ENCODE assay signal across 20 cellular contexts in genomic region chr9:124708070-124708469, GRCh38.
DNase-seq lines count a peak whose midpoint lies in the region; ATAC-seq and TF ChIP-seq lines count a peak whose summit lies in the region.
"Had no signal": no experiment of that assay in that cellular context is flagged by ENCODE, and none has a peak within 500 bp of the region (broad histone marks: within the 10 kb centered on the region; RNA-seq: fewer than 3 reads in every experiment).

No MANE protein-coding gene starts in this region.

- H2BK20ac ChIP-seq in IMR-90 (ENCODE audit: low read depth, low read length) (peak overlapping the region; percentile 45), H9 (ENCODE audit: low read depth, low read length, poor library complexity, severe bottlenecking) (no peak overlapping the region)

- H3K4me3 ChIP-seq in IMR-90 (ENCODE audit: insufficient read depth, low read depth, low read length) (no peak overlapping the region), hepatocyte (no peak overlapping the region)

- H3K9me3 ChIP-seq in IMR-90 (ENCODE audit: control insufficient read depth, insufficient read depth, low read length) (no peaks in the 10 kb centered on the region), hepatocyte (ENCODE audit: low read depth) (no peaks in the 10 kb centered on the region), H9 (ENCODE audit: control insufficient read depth, low read depth, low read length) (no peaks in the 10 kb centered on the region)

- H2BK120ac ChIP-seq in IMR-90 (ENCODE audit: low read depth, low read length) (peak overlapping the region; percentile 41; the same call in 1 of the 2 replicates), H9 (ENCODE audit: low read depth, low read length, poor library complexity, severe bottlenecking) (no peak overlapping the region)

- H4K5ac ChIP-seq in IMR-90 (ENCODE audit: low read depth, low read length) = peak overlapping the region; percentile 88; the same call in 1 of the 2 replicates
- no peak overlapping the region for H4K5ac ChIP-seq in H9 (ENCODE audit: insufficient read length, low read depth, low read length)

- H4K8ac ChIP-seq in IMR-90 (ENCODE audit: low read depth in 2 of 2, low read length in 2 of 2) (peak overlapping the region; percentile 53 to 64; a peak in 3 of 4 replicates), H9 (replicated peaks; ENCODE audit: insufficient read length, low read depth, low read length) (no peak overlapping the region)

- H3K27ac ChIP-seq in IMR-90 (ENCODE audit: insufficient read depth, low read length) (peak overlapping the region; percentile 15; the same call in 1 of the 2 replicates), hepatocyte (peak overlapping the region; percentile 35), H9 (ENCODE audit: insufficient read length, low read depth, low read length) (no peak overlapping the region)

- BruUV-seq in IMR-90 (replicated peaks; lab: Mats Ljungman, UMichigan) = no TSS peak

- peaks cover 11% of the 10 kb centered on the region for H3K9me1 ChIP-seq in IMR-90 (ENCODE audit: insufficient read depth, low read length)

- H3K23ac ChIP-seq in IMR-90 (ENCODE audit: low read depth, low read length) (peak overlapping the region; percentile 63), H9 (ENCODE audit: insufficient read length, low read depth, low read length) (no peak overlapping the region)

- CTCF ChIA-PET in IMR-90 (lab: Yijun Ruan, JAX) = interaction anchor here (0.5 to 5.3 kb wide), 6 partner anchors 10 to 156 kb away, joined by 3 to 53 read pairs (median 4); no protein-coding TSS in a partner anchor
- CTCF ChIA-PET in WTC11 (lab: Charles Lee) = interaction anchor here (0.5 to 3.0 kb wide), 6 partner anchors 15 to 171 kb away, joined by 4 to 25 read pairs (median 6); no protein-coding TSS in a partner anchor

- H3K14ac ChIP-seq in IMR-90 (replicated peaks; ENCODE audit: low read depth, low read length) (peak overlapping the region; percentile 64), H9 (ENCODE audit: insufficient read depth, low read length) (no peak overlapping the region)

- POLR2A ChIA-PET in IMR-90 (lab: Charles Lee; ENCODE audit: unreplicated experiment) (interaction anchor here (0.5 to 0.9 kb wide), 2 partner anchors 49 to 71 kb away, joined by 3 to 20 read pairs; no protein-coding TSS in a partner anchor), WTC11 (lab: Charles Lee) (no interaction called here)

- TF ChIP-seq CTCF in IMR-90 (conservative IDR thresholded peaks at IDR 0.05; ENCODE audit: low read depth, low read length) (no peak), WTC11 (IDR thresholded peaks at IDR 0.05) (no peak), hepatocyte (IDR thresholded peaks at IDR 0.05; ENCODE audit: poor library complexity) (no peak), osteocyte (IDR thresholded peaks at IDR 0.05) (no peak), H9 (conservative IDR thresholded peaks at IDR 0.05) (no peak)

- H2AK9ac ChIP-seq in IMR-90 (replicated peaks; ENCODE audit: low read depth, low read length, poor library complexity) = no peak overlapping the region

- H2BK15ac ChIP-seq in IMR-90 (ENCODE audit: low read depth, low read length) = peak overlapping the region; percentile 81; the same call in 1 of the 3 replicates
- no peak overlapping the region for H2BK15ac ChIP-seq in H9 (ENCODE audit: low read depth, low read length)

- no CpG with 5 or more reads among the region's 2 CpGs for WGBS in IMR-90 (ENCODE audit: extremely low coverage in 2 of 2, insufficient read length in 1 of 2), 2 experiments
- WGBS in hepatocyte (ENCODE audit: low lambda C conversion rate, missing lambda C conversion rate) = 75% methylated on average over 2 of the region's 2 CpGs
- no CpG with 5 or more reads among the region's 2 CpGs for WGBS in H9 (ENCODE audit: extremely low coverage, insufficient read length, low lambda C conversion rate)

- H3K23me2 ChIP-seq in H9 (ENCODE audit: insufficient read length, low read depth, low read length, poor library complexity, severe bottlenecking) = no peaks in the 10 kb centered on the region

- no peak overlapping the region for H3T11ph ChIP-seq in H9 (ENCODE audit: low read length)

- H2AFZ ChIP-seq in IMR-90 (replicated peaks; ENCODE audit: low read length, poor library complexity) = peak overlapping the region; percentile 44
- H2AFZ ChIP-seq in hepatocyte = no peak overlapping the region
- no peak overlapping the region for H2AFZ ChIP-seq in H9 (ENCODE audit: low read length)

- TF ChIP-seq RAD21 in IMR-90 (IDR thresholded peaks at IDR 0.05; ENCODE audit: low read length) = no peak

- H3K4me2 ChIP-seq in IMR-90 (ENCODE audit: low read depth, low read length) (no peak overlapping the region), hepatocyte (no peak overlapping the region), H9 (ENCODE audit: insufficient read depth, insufficient read length, low read length) (no peak overlapping the region)

- H3K36me3 Mint-ChIP-seq in WTC11 (peaks cover 12% of the 10 kb centered on the region), osteocyte (ENCODE audit: unreplicated experiment) (peaks cover 35% of the 10 kb centered on the region), H9 (ENCODE audit: insufficient read depth in 1 of 3, low read depth in 3 of 3) (peaks cover 8 to 19% (median 11%) of the 10 kb centered on the region in 3 experiments)
- H3K36me3 Mint-ChIP-seq: activated naive CD4-positive, alpha-beta T cell treated with anti-CD3 and anti-CD28 coated beads, Interleukin-2, amount 10 ng/mL, durations not matched to agents 7 days and 5 days had no signal

- no peaks in the 10 kb centered on the region for H3K9me2 ChIP-seq in hepatocyte (replicated peaks; ENCODE audit: insufficient read depth)

- H4K91ac ChIP-seq in IMR-90 (ENCODE audit: insufficient read depth, low read depth, low read length) = peak overlapping the region; percentile 38; the same call in 1 of the 2 replicates
- no peak overlapping the region for H4K91ac ChIP-seq in H9 (ENCODE audit: insufficient read length, low read depth, low read length)

- H3K4ac ChIP-seq in IMR-90 (ENCODE audit: low read depth, low read length) (peak overlapping the region; percentile 71), H9 (ENCODE audit: low read depth, low read length) (no peak overlapping the region)

- H3K4me1 ChIP-seq in IMR-90 (ENCODE audit: control insufficient read depth, insufficient read depth, low read length) (peaks cover 14% of the 10 kb centered on the region), hepatocyte (ENCODE audit: insufficient read depth) (peaks cover 8% of the 10 kb centered on the region), H9 (ENCODE audit: insufficient read depth, low read length) (peaks cover 3% of the 10 kb centered on the region)

- H4K20me1 ChIP-seq in IMR-90 (ENCODE audit: insufficient read depth, low read length) = no peaks in the 10 kb centered on the region
- H4K20me1 ChIP-seq in hepatocyte (ENCODE audit: insufficient read depth, poor library complexity, severe bottlenecking) = no peaks in the 10 kb centered on the region
- no peaks in the 10 kb centered on the region for H4K20me1 ChIP-seq in H9 (ENCODE audit: control insufficient read depth, insufficient read depth, insufficient read length)

- intact Hi-C loops in IMR-90 (cut with micrococcal nuclease) = no loop called here

- H3K9ac ChIP-seq in IMR-90 (ENCODE audit: low read depth, low read length) (no peak overlapping the region), H9 (ENCODE audit: extremely low read depth, insufficient read length, low read length) (no peak overlapping the region)

- no peak overlapping the region for H3K4me3 Mint-ChIP-seq in WTC11
- no peak overlapping the region for H3K4me3 Mint-ChIP-seq in osteocyte (ENCODE audit: unreplicated experiment)
- no peak overlapping the region for H3K4me3 Mint-ChIP-seq in H9
- H3K4me3 Mint-ChIP-seq: activated naive CD4-positive, alpha-beta T cell treated with anti-CD3 and anti-CD28 coated beads, Interleukin-2, amount 10 ng/mL, durations not matched to agents 7 days and 5 days; activated T-cell treated with anti-CD3 and anti-CD28 coated beads, Interleukin-2, amount 50 U/mL, for 72 hours; stimulated activated naive CD8-positive, alpha-beta T cell treated with anti-CD3 and anti-CD28 coated beads, Interleukin-15, Interleukin-2, amounts not matched to agents 100 ng/mL and 50 ng/mL, for 24 hours; T-helper 1 cell treated with Interleukin-12 subunit alpha and Interleukin-12 subunit beta and Interleukin-4 antibody, amounts not matched to agents 30 μg/mL and 1 μg/mL, for 36 hours; type B pancreatic cell had no signal

- DNase-seq in IMR-90 = no peak
- no peak for DNase-seq in WTC11 (ENCODE audit: low spot score)
- DNase-seq in hepatocyte (ENCODE audit: low spot score) = no peak
- DNase-seq in osteocyte (ENCODE audit: extremely low spot score, unreplicated experiment) = no peak
- DNase-seq in GF-D8 (lab: John Stamatoyannopoulos, UW) = no peak
- no peak for DNase-seq in GM19238 (ENCODE audit: insufficient read length, low spot score)
- no peak for DNase-seq in H9
- DNase-seq: activated CD4-positive, alpha-beta T cell treated with anti-CD3 and anti-CD28 coated beads for 4 hours; activated naive CD4-positive, alpha-beta T cell treated with anti-CD3 and anti-CD28 coated beads, Interleukin-2, amount 10 ng/mL, durations not matched to agents 7 days and 5 days; activated T-cell treated with anti-CD3 and anti-CD28 coated beads, Interleukin-2, amount 50 U/mL, for 72 hours; amygdala; MV-4-11; NCI-H146; NCI-H510A treated with DMSO at 0.1 percent for 48 hours; NK-92 treated with Interleukin-12 subunit alpha and Interleukin-12 subunit beta, amount 100 ng/mL, for 24 hours; stimulated activated CD4-positive, alpha-beta T cell treated with anti-CD3 and anti-CD28 coated beads, Interleukin-12 subunit alpha, Interleukin-12 subunit beta, amount 100 ng/mL, for 4 hours had no signal

- H3K79me2 ChIP-seq in hepatocyte = peaks cover 14% of the 10 kb centered on the region
- peaks cover 6% of the 10 kb centered on the region; the same call in 1 of the 2 replicates for H3K79me2 ChIP-seq in H9 (ENCODE audit: insufficient read depth, low read length)

- H3K56ac ChIP-seq in IMR-90 (ENCODE audit: extremely low read depth, insufficient read depth, low read length) = no peak overlapping the region; the same call in 1 of the 2 replicates
- no peak overlapping the region for H3K56ac ChIP-seq in H9 (ENCODE audit: insufficient read length, low read depth, low read length)

- no peak for TF ChIP-seq POLR2A in IMR-90 (IDR thresholded peaks at IDR 0.05; ENCODE audit: low read depth, low read length)

- peaks cover 44% of the 10 kb centered on the region for H3K4me1 Mint-ChIP-seq in WTC11
- peaks cover 42% of the 10 kb centered on the region for H3K4me1 Mint-ChIP-seq in osteocyte (ENCODE audit: unreplicated experiment)
- H3K4me1 Mint-ChIP-seq in H9 = peaks cover 20 to 26% of the 10 kb centered on the region in 2 experiments
- H3K4me1 Mint-ChIP-seq: activated naive CD4-positive, alpha-beta T cell treated with anti-CD3 and anti-CD28 coated beads, Interleukin-2, amount 10 ng/mL, durations not matched to agents 7 days and 5 days had no signal

- ATAC-seq in IMR-90 (ENCODE audit: low read depth) (no peak), WTC11 (no peak), HG03175 (IDR thresholded peaks at IDR 0.05; ENCODE audit: unreplicated experiment) (no peak)
- ATAC-seq: activated T-cell treated with anti-CD3 and anti-CD28 coated beads, Interleukin-2, amount 50 U/mL, for 72 hours had no signal

- H2BK5ac ChIP-seq in IMR-90 (ENCODE audit: low read depth, low read length, poor library complexity, severe bottlenecking) = peak overlapping the region; percentile 94
- no peak overlapping the region for H2BK5ac ChIP-seq in H9 (ENCODE audit: insufficient read length, low read length)

- H3K9me3 Mint-ChIP-seq in WTC11 (peaks cover 4% of the 10 kb centered on the region; the same call in 1 of the 2 replicates), osteocyte (ENCODE audit: unreplicated experiment) (peaks cover 5% of the 10 kb centered on the region), H9 (peaks cover 0 to 4% of the 10 kb centered on the region in 2 experiments; a peak in 3 of 5 replicates)
- H3K9me3 Mint-ChIP-seq: activated naive CD4-positive, alpha-beta T cell treated with anti-CD3 and anti-CD28 coated beads, Interleukin-2, amount 10 ng/mL, durations not matched to agents 7 days and 5 days; activated T-cell treated with anti-CD3 and anti-CD28 coated beads, Interleukin-2, amount 50 U/mL, for 72 hours; stimulated activated naive CD8-positive, alpha-beta T cell treated with anti-CD3 and anti-CD28 coated beads, Interleukin-15, Interleukin-2, amounts not matched to agents 100 ng/mL and 50 ng/mL, for 24 hours; T-helper 1 cell treated with Interleukin-12 subunit alpha and Interleukin-12 subunit beta and Interleukin-4 antibody, amounts not matched to agents 30 μg/mL and 1 μg/mL, for 36 hours had no signal

- H3K79me1 ChIP-seq in IMR-90 (ENCODE audit: low read depth in 1 of 2, low read length in 2 of 2) (peaks cover 3 to 17% of the 10 kb centered on the region in 2 experiments; a peak in 2 of 4 replicates), H9 (ENCODE audit: insufficient read depth, low read depth, low read length, poor library complexity, severe bottlenecking) (peaks cover 4% of the 10 kb centered on the region)

- dilution Hi-C loops in IMR-90 (cut with HindIII; ENCODE audit: low sequenced_read_pairs, unreplicated experiment) = no loop called here

- H3K27me3 Mint-ChIP-seq in WTC11 (ENCODE audit: low read depth) (no peaks in the 10 kb centered on the region), osteocyte (ENCODE audit: unreplicated experiment) (no peaks in the 10 kb centered on the region), H9 (ENCODE audit: low read depth) (no peaks in the 10 kb centered on the region)
- H3K27me3 Mint-ChIP-seq: type B pancreatic cell had no signal

- H3K36me3 ChIP-seq in IMR-90 (ENCODE audit: control insufficient read depth, insufficient read depth, low read length) (peaks cover 7% of the 10 kb centered on the region), hepatocyte (replicated peaks; ENCODE audit: insufficient read depth, low read depth) (no peaks in the 10 kb centered on the region)

- H3K18ac ChIP-seq in IMR-90 (ENCODE audit: low read depth, low read length) (peak overlapping the region; percentile 69; the same call in 1 of the 2 replicates), H9 (ENCODE audit: insufficient read length, low read depth, low read length) (no peak overlapping the region)

- H3K27ac Mint-ChIP-seq in WTC11 (peak overlapping the region; percentile 91), osteocyte (ENCODE audit: unreplicated experiment) (peak overlapping the region; percentile 48), H9 (peak overlapping the region in 1 of 3 experiments; percentile 32; a peak in 3 of 7 replicates)
- H3K27ac Mint-ChIP-seq: activated naive CD4-positive, alpha-beta T cell treated with anti-CD3 and anti-CD28 coated beads, Interleukin-2, amount 10 ng/mL, durations not matched to agents 7 days and 5 days; activated T-cell treated with anti-CD3 and anti-CD28 coated beads, Interleukin-2, amount 50 U/mL, for 72 hours; stimulated activated naive CD8-positive, alpha-beta T cell treated with anti-CD3 and anti-CD28 coated beads, Interleukin-15, Interleukin-2, amounts not matched to agents 100 ng/mL and 50 ng/mL, for 24 hours; T-helper 1 cell treated with Interleukin-12 subunit alpha and Interleukin-12 subunit beta and Interleukin-4 antibody, amounts not matched to agents 30 μg/mL and 1 μg/mL, for 36 hours; type B pancreatic cell had no signal

- in situ Hi-C loops in IMR-90 (cut with MboI; ENCODE audit: low sequenced_read_pairs) = loop anchor here (25.0 kb wide), 1 partner anchor 296 kb away; the partner anchor contains the start of gene PSMB7

- no peaks in the 10 kb centered on the region for H3K27me3 ChIP-seq in IMR-90 (ENCODE audit: control insufficient read depth, insufficient read depth, low read length)
- H3K27me3 ChIP-seq in hepatocyte = no peaks in the 10 kb centered on the region
- H3K27me3 ChIP-seq in H9 (ENCODE audit: insufficient read depth, low read length) = no peaks in the 10 kb centered on the region

- no peak overlapping the region for H2BK12ac ChIP-seq in H9 (ENCODE audit: insufficient read length, low read depth, low read length)

- peak overlapping the region; percentile 85 for H2AK5ac ChIP-seq in IMR-90 (ENCODE audit: low read depth, low read length)
- H2AK5ac ChIP-seq in H9 (ENCODE audit: insufficient read length, low read length) = no peak overlapping the region
